Comparison of ENCODE assay signal across 7 cellular contexts in genomic region chr15:99401218-99401617, GRCh38.
A peak's percentile ranks its signal among the peaks of the same experiment; 100 is the strongest.
DNase-seq lines count a peak whose midpoint lies in the region; TF ChIP-seq lines count a peak whose summit lies in the region.
"Not testable (repeated sequence)": the region's sequence is repeated elsewhere in the genome, so short reads cannot be mapped to it uniquely, and the experiment has no call there.

No MANE protein-coding gene starts in this region.

- H3K4me3 Mint-ChIP-seq in dendritic cell treated with granulocyte-macrophage colony-stimulating factor and Interleukin-4, amounts not matched to agents 40 ng/mL and 50 ng/mL, for 4 days; mesothelial cell of epicardium; type B pancreatic cell: not testable (repeated sequence)

- H3K9me3 ChIP-seq in BLaER1; hepatocyte (ENCODE audit: low read depth): not testable (repeated sequence)

- H3K4me2 ChIP-seq in BLaER1 (peak overlapping the region; percentile 2; the same call in 1 of the 2 replicates), hepatocyte (peak overlapping the region; percentile 7)

- H3K27me3 ChIP-seq in BLaER1, hepatocyte: not testable (repeated sequence)

- peaks cover 23% of the 10 kb centered on the region for H3K4me1 Mint-ChIP-seq in dendritic cell treated with granulocyte-macrophage colony-stimulating factor and Interleukin-4, amounts not matched to agents 40 ng/mL and 50 ng/mL, for 4 days (ENCODE audit: low read depth)
- H3K4me1 Mint-ChIP-seq in mesothelial cell of epicardium, result peaks cover 22% of the 10 kb centered on the region
- peaks cover 16% of the 10 kb centered on the region for H3K4me1 Mint-ChIP-seq in type B pancreatic cell (ENCODE audit: unreplicated experiment)

- H3K79me2 ChIP-seq in hepatocyte, result not testable (repeated sequence)

- H3K4me3 ChIP-seq in BLaER1, hepatocyte: not testable (repeated sequence)

- H3K9me3 Mint-ChIP-seq in dendritic cell treated with granulocyte-macrophage colony-stimulating factor and Interleukin-4, amounts not matched to agents 40 ng/mL and 50 ng/mL, for 4 days; mesothelial cell of epicardium; type B pancreatic cell: not testable (repeated sequence)

- not testable (repeated sequence) for H3K9ac ChIP-seq in BLaER1

- not testable (repeated sequence) for H3K36me3 ChIP-seq in BLaER1; hepatocyte (replicated peaks; ENCODE audit: insufficient read depth, low read depth)

- not testable (repeated sequence) for TF ChIP-seq CTCF in hepatocyte (IDR thresholded peaks at IDR 0.05; ENCODE audit: poor library complexity); mesothelial cell of epicardium (IDR thresholded peaks at IDR 0.05; ENCODE audit: unreplicated experiment); type B pancreatic cell (conservative IDR thresholded peaks at IDR 0.05)

- peaks cover 26% of the 10 kb centered on the region for H3K4me1 ChIP-seq in BLaER1
- H3K4me1 ChIP-seq in hepatocyte (ENCODE audit: insufficient read depth), result not testable (repeated sequence)

- WGBS in hepatocyte (ENCODE audit: low lambda C conversion rate, missing lambda C conversion rate), result 92% methylated on average over 4 of the region's 4 CpGs

- peak overlapping the region; percentile 23 for H3K27ac Mint-ChIP-seq in dendritic cell treated with granulocyte-macrophage colony-stimulating factor and Interleukin-4, amounts not matched to agents 40 ng/mL and 50 ng/mL, for 4 days
- H3K27ac Mint-ChIP-seq in mesothelial cell of epicardium (peak overlapping the region; percentile 84), type B pancreatic cell (peak overlapping the region; percentile 64)

- not testable (repeated sequence) for H3K27me3 Mint-ChIP-seq in dendritic cell treated with granulocyte-macrophage colony-stimulating factor and Interleukin-4, amounts not matched to agents 40 ng/mL and 50 ng/mL, for 4 days; mesothelial cell of epicardium (ENCODE audit: low read depth); type B pancreatic cell

- intact Hi-C loops in dendritic cell treated with granulocyte-macrophage colony-stimulating factor and Interleukin-4, amounts not matched to agents 40 ng/mL and 50 ng/mL, for 4 days (cut with micrococcal nuclease), result not testable (repeated sequence)

- not testable (repeated sequence) for H3K36me3 Mint-ChIP-seq in dendritic cell treated with granulocyte-macrophage colony-stimulating factor and Interleukin-4, amounts not matched to agents 40 ng/mL and 50 ng/mL, for 4 days (ENCODE audit: low read depth); mesothelial cell of epicardium; type B pancreatic cell

- peak overlapping the region; percentile 7 for H2AFZ ChIP-seq in hepatocyte

- H3K27ac ChIP-seq in BLaER1, result not testable (repeated sequence)
- peak overlapping the region; percentile 22 for H3K27ac ChIP-seq in hepatocyte

- DNase-seq in NCI-H226, result peak; percentile 43
- peak; percentile 61 for DNase-seq in amniotic epithelial cell (ENCODE audit: low read depth)
- DNase-seq in hepatocyte (ENCODE audit: low spot score); mesothelial cell of epicardium (ENCODE audit: low spot score in 2 of 2, unreplicated experiment in 2 of 2); type B pancreatic cell (ENCODE audit: extremely low spot score, unreplicated experiment): not testable (repeated sequence)

- not testable (repeated sequence) for H3K9me2 ChIP-seq in hepatocyte (replicated peaks; ENCODE audit: insufficient read depth)

- not testable (repeated sequence) for H4K20me1 ChIP-seq in BLaER1; hepatocyte (ENCODE audit: insufficient read depth, poor library complexity, severe bottlenecking)

Comparison
In these comparisons a context has a peak if more than half of its experiments do, and no peak if none do; other contexts are left out.
1. H3K27ac Mint-ChIP-seq: peak in every context shown above with its lines; median percentile 84 in mesothelial cell of epicardium; 64 in type B pancreatic cell; 23 in dendritic cell treated with granulocyte-macrophage colony-stimulating factor and Interleukin-4, amounts not matched to agents 40 ng/mL and 50 ng/mL, for 4 days.